ENCODE assay signal across 20 cellular contexts in genomic region chr2:114139542-114139941, GRCh38.
DNase-seq lines count a peak whose midpoint lies in the region; ATAC-seq, FAIRE-seq and TF ChIP-seq lines count a peak whose summit lies in the region.
"Had no signal": no experiment of that assay in that cellular context is flagged by ENCODE, and none has a peak within 500 bp of the region (broad histone marks: within the 10 kb centered on the region; RNA-seq: fewer than 3 reads in every experiment).

No MANE protein-coding gene starts in this region.

- no peak overlapping the region for H3K4me2 ChIP-seq in A549
- H3K4me2 ChIP-seq: BLaER1 treated with 17β-estradiol and CSF1 and Interleukin-3, amounts not matched to agents 10 nM and 100 nM had no signal

- intact Hi-C loops in esophagus muscularis mucosa (cut with DNase I) = no loop called here

- TF ChIP-seq POLR2A in A549 (IDR thresholded peaks at IDR 0.05; ENCODE audit: low read length) (no peak), esophagus muscularis mucosa (IDR thresholded peaks at IDR 0.05; ENCODE audit: low read depth) (no peak)

- H3K27ac ChIP-seq in A549 (no peak overlapping the region), esophagus muscularis mucosa (replicated peaks in 1 of 4) (no peak overlapping the region)
- H3K27ac ChIP-seq: BLaER1 treated with 17β-estradiol and CSF1 and Interleukin-3, amounts not matched to agents 10 nM and 100 nM; C4-2B had no signal

- no peaks in the 10 kb centered on the region for H3K27me3 ChIP-seq in esophagus muscularis mucosa
- H3K27me3 ChIP-seq: BLaER1 treated with 17β-estradiol and CSF1 and Interleukin-3, amounts not matched to agents 10 nM and 100 nM had no signal

- DNase-seq in A549 (ENCODE audit: low read depth in 1 of 2, low spot score in 1 of 2) (no peak), esophagus muscularis mucosa (ENCODE audit: extremely low spot score) (peak; percentile 47), midbrain (lab: John Stamatoyannopoulos, UW) (no peak)
- DNase-seq: 8988T; AML-193; Caco-2; Calu3; CD4-positive, alpha-beta T cell; CD8-positive, alpha-beta T cell; DMS79 treated with DMSO at 0.1 percent for 48 hours; GF-D8 had no signal

- no peak for ATAC-seq in A549
- no peak for ATAC-seq in GM18498 (IDR thresholded peaks at IDR 0.05; ENCODE audit: unreplicated experiment)
- ATAC-seq: CD8-positive, alpha-beta T cell had no signal

- FAIRE-seq in A549 (lab: Jason Lieb, UNC) = no peak
- FAIRE-seq: A204.1, D721Med, G401.6, GM12891, GM18507 had no signal

- TF ChIP-seq CTCF in A549 (IDR thresholded peaks at IDR 0.05) (no peak), esophagus muscularis mucosa (IDR thresholded peaks at IDR 0.05) (no peak)

- CTCF ChIA-PET in A549 (lab: Yijun Ruan, JAX) = no interaction called here

- H3K4me1 ChIP-seq in A549 (no peaks in the 10 kb centered on the region), esophagus muscularis mucosa (no peaks in the 10 kb centered on the region)
- H3K4me1 ChIP-seq: BLaER1 treated with 17β-estradiol and CSF1 and Interleukin-3, amounts not matched to agents 10 nM and 100 nM; Caco-2 had no signal

- POLR2A ChIA-PET in A549 (lab: Yijun Ruan, JAX) = no interaction called here

- TF ChIP-seq RAD21 in A549 (conservative IDR thresholded peaks at IDR 0.05 in 1 of 2, IDR thresholded peaks at IDR 0.05 in 1 of 2) (no peak), Ishikawa (IDR thresholded peaks at IDR 0.05; ENCODE audit: low read depth) (no peak)

- TF ChIP-seq EP300 in A549 (IDR thresholded peaks at IDR 0.05) (no peak), Ishikawa (IDR thresholded peaks at IDR 0.05; ENCODE audit: borderline replicate concordance) (no peak), esophagus muscularis mucosa (IDR thresholded peaks at IDR 0.05) (no peak)

- H3K4me3 ChIP-seq in A549 (no peak overlapping the region), esophagus muscularis mucosa (no peak overlapping the region)
- H3K4me3 ChIP-seq: BLaER1 treated with 17β-estradiol and CSF1 and Interleukin-3, amounts not matched to agents 10 nM and 100 nM had no signal

- H3K36me3 ChIP-seq in esophagus muscularis mucosa = no peaks in the 10 kb centered on the region
- H3K36me3 ChIP-seq: BLaER1 treated with 17β-estradiol and CSF1 and Interleukin-3, amounts not matched to agents 10 nM and 100 nM had no signal

- 16% methylated on average over 5 of the region's 5 CpGs for WGBS in A549 (ENCODE audit: missing lambda C conversion rate)
- WGBS in esophagus muscularis mucosa = 90% methylated on average over 5 of the region's 5 CpGs

- H3K9me3 ChIP-seq in A549 (no peaks in the 10 kb centered on the region), esophagus muscularis mucosa (no peaks in the 10 kb centered on the region)
- H3K9me3 ChIP-seq: Caco-2 had no signal

TF ChIP-seq in A549, 52 proteins besides CTCF, POLR2A, EP300 and RAD21:
- TF ChIP-seq CBX2 (IDR thresholded peaks at IDR 0.05; ENCODE audit: borderline replicate concordance, low read depth) = no peak
- TF ChIP-seq USF2 (IDR thresholded peaks at IDR 0.05) = peak; percentile 59
- no peak for TF ChIP-seq ELK1 (IDR thresholded peaks at IDR 0.05; ENCODE audit: low read depth, low read length)

TF ChIP-seq in Ishikawa, 13 proteins besides CTCF, POLR2A, EP300 and RAD21:
- TF ChIP-seq, protein P1, sequence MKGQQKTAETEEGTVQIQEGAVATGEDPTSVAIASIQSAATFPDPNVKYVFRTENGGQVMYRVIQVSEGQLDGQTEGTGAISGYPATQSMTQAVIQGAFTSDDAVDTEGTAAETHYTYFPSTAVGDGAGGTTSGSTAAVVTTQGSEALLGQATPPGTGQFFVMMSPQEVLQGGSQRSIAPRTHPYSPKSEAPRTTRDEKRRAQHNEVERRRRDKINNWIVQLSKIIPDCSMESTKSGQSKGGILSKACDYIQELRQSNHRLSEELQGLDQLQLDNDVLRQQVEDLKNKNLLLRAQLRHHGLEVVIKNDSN (IDR thresholded peaks at IDR 0.05) = peak; percentile 48
- TF ChIP-seq NFIC (IDR thresholded peaks at IDR 0.05) = no peak
TF ChIP-seq in Ishikawa: peak in this region for 1.
